In the genomic region with DNA sequence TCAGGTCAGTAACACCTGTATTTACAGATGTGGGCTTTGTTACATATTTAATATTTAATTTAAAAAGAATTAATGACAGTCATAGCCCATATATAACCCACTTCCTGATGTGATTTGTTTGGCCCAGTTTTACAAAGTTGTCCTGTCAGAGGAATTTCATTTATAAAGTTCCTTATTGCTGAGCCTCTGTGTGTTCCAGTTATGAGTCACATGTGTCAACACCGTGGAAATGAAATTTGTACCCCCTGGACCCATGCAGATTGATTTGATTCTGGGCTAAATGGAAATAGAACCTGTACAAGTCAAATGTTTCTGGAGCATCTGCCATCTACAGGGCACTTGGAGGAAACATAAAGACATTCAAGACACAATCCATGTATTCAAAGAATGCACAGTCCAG, we compare ENCODE assay signal across 19 cellular contexts.
A peak's percentile ranks its signal among the peaks of the same experiment; 100 is the strongest.
DNase-seq lines count a peak whose midpoint lies in the region; ATAC-seq and TF ChIP-seq lines count a peak whose summit lies in the region.
"Had no signal": no experiment of that assay in that cellular context is flagged by ENCODE, and none has a peak within 500 bp of the region (broad histone marks: within the 10 kb centered on the region; RNA-seq: fewer than 3 reads in every experiment).

No MANE protein-coding gene starts in this region.

- H3K9me3 Mint-ChIP-seq in endodermal cell, result no peaks in the 10 kb centered on the region
- H3K9me3 Mint-ChIP-seq: T-cell had no signal

- H3K9me3 ChIP-seq in endodermal cell (ENCODE audit: control insufficient read depth, low read length) (no peaks in the 10 kb centered on the region), mucosa of rectum (ENCODE audit: control insufficient read depth in 2 of 2, low read length in 2 of 2) (no peaks in the 10 kb centered on the region)
- H3K9me3 ChIP-seq: SK-N-SH had no signal

- H3K4me1 Mint-ChIP-seq in endodermal cell, result peaks cover 17% of the 10 kb centered on the region
- H3K4me1 Mint-ChIP-seq: CD14-positive monocyte, T-cell had no signal

- H3K9ac ChIP-seq in endodermal cell (ENCODE audit: extremely low read depth, low read length, poor library complexity, severe bottlenecking) (no peak overlapping the region), mucosa of rectum (ENCODE audit: low read depth in 1 of 2, low read length in 2 of 2) (no peak overlapping the region)
- H3K9ac ChIP-seq: KMS-11, SK-N-SH had no signal

- no peaks in the 10 kb centered on the region for H3K36me3 ChIP-seq in endodermal cell (ENCODE audit: control insufficient read depth, insufficient read depth, low read length)
- H3K36me3 ChIP-seq in mucosa of rectum (ENCODE audit: control insufficient read depth in 2 of 2, insufficient read depth in 2 of 2, low read length in 2 of 2), result no peaks in the 10 kb centered on the region

- no peak overlapping the region for H3K27ac Mint-ChIP-seq in endodermal cell
- H3K27ac Mint-ChIP-seq: CD14-positive monocyte, T-cell had no signal

- peaks cover 96% of the 10 kb centered on the region for H3K27me3 ChIP-seq in endodermal cell (ENCODE audit: control insufficient read depth, insufficient read depth, low read length, poor library complexity, severe bottlenecking)
- peaks cover 0 to 2% of the 10 kb centered on the region in 2 donors for H3K27me3 ChIP-seq in mucosa of rectum (ENCODE audit: control insufficient read depth in 2 of 2, insufficient read depth in 2 of 2, low read length in 2 of 2)

- 89 to 91% methylated on average over 1 of the region's 1 CpG for WGBS in endodermal cell (ENCODE audit: insufficient coverage in 1 of 2, insufficient read length in 1 of 2), 2 experiments

- H3K4me3 ChIP-seq in GM12864 (ENCODE audit: low read depth, low read length) (no peak overlapping the region), endodermal cell (ENCODE audit: low read length) (no peak overlapping the region), mucosa of rectum (ENCODE audit: low read length in 2 of 2) (no peak overlapping the region)
- H3K4me3 ChIP-seq: GM12878 had no signal

- H3K4me3 Mint-ChIP-seq in endodermal cell, result no peak overlapping the region
- H3K4me3 Mint-ChIP-seq: CD14-positive monocyte, T-cell had no signal

- DNase-seq in GM12864 (ENCODE audit: low read depth), result no peak
- DNase-seq in GM13977 (ENCODE audit: low spot score), result no peak
- DNase-seq in endodermal cell, result no peak
- DNase-seq in effector CD4-positive, alpha-beta T cell, result no peak
- DNase-seq: NCI-H1048, NCI-H1436, NCI-H2029 treated with DMSO at 0.1 percent for 48 hours, NCI-H748 treated with DMSO at 0.1 percent for 48 hours, PC-3, RPMI8226, SHP77 treated with DMSO at 0.1 percent for 48 hours, SK-N-SH, T-cell had no signal

- in situ Hi-C loops in GM13977 (cut with MboI; ENCODE audit: low pct_unique_long_range_greater_than_20kb, low sequenced_read_pairs, unreplicated experiment), result no loop called here

- H3K4me1 ChIP-seq in endodermal cell (ENCODE audit: control insufficient read depth, insufficient read depth, low read length) (no peaks in the 10 kb centered on the region), mucosa of rectum (ENCODE audit: control insufficient read depth in 2 of 2, insufficient read depth in 2 of 2, low read length in 2 of 2) (peaks cover 5 to 6% of the 10 kb centered on the region in 2 donors)

- H3K27ac ChIP-seq in endodermal cell (ENCODE audit: low read depth, low read length) (no peak overlapping the region), mucosa of rectum (ENCODE audit: low read depth in 2 of 2, low read length in 2 of 2) (peak overlapping the region; percentile 21 to 46)
- H3K27ac ChIP-seq: KMS-11 had no signal

- peak; percentile 8 for TF ChIP-seq CTCF in GM12864 (IDR thresholded peaks at IDR 0.05; ENCODE audit: low read depth, low read length, missing control alignments)
- peak; percentile 9 for TF ChIP-seq CTCF in GM13977 (IDR thresholded peaks at IDR 0.05; ENCODE audit: extremely low read depth, insufficient read depth, missing control alignments)
- TF ChIP-seq CTCF in endodermal cell (conservative IDR thresholded peaks at IDR 0.05), result peak; percentile 39

- ATAC-seq in HG02588 (IDR thresholded peaks at IDR 0.05; ENCODE audit: unreplicated experiment), result no peak
- no peak for ATAC-seq in GM18498 (IDR thresholded peaks at IDR 0.05; ENCODE audit: unreplicated experiment)
- ATAC-seq: GM12878, PC-3, T-cell had no signal

- no peaks in the 10 kb centered on the region for H3K36me3 Mint-ChIP-seq in endodermal cell (ENCODE audit: low read depth)
- H3K36me3 Mint-ChIP-seq: CD14-positive monocyte, T-cell had no signal

- H3K27me3 Mint-ChIP-seq in endodermal cell (ENCODE audit: insufficient read depth), result peaks cover 85% of the 10 kb centered on the region
